ENCODE assay signal across 19 cellular contexts in genomic region chr7:37452346-37452745, GRCh38.
"Had no signal": no experiment of that assay in that cellular context is flagged by ENCODE, and none has a peak within 500 bp of the region (broad histone marks: within the 10 kb centered on the region; RNA-seq: fewer than 3 reads in every experiment).

No MANE protein-coding gene starts in this region.

- H3K4me3 Mint-ChIP-seq: dendritic cell treated with granulocyte-macrophage colony-stimulating factor and Interleukin-4, amounts not matched to agents 40 ng/mL and 50 ng/mL, for 4 days; effector memory CD8-positive, alpha-beta T cell; natural killer cell; stimulated activated memory B cell treated with anti-CD40 and anti-IgM and Interleukin-4, amounts not matched to agents 10 μg/mL and 1 μg/mL and 100 μg/mL, for 72 hours; stimulated activated naive CD8-positive, alpha-beta T cell treated with anti-CD3 and anti-CD28 coated beads, Interleukin-15, Interleukin-2, amounts not matched to agents 100 ng/mL and 50 ng/mL, for 24 hours had no signal

- H3K4me1 ChIP-seq: parathyroid adenoma, uterus had no signal

- H3K36me3 ChIP-seq: esophagus squamous epithelium, spleen, tibial artery, upper lobe of left lung, uterus had no signal

- H3K9me3 ChIP-seq: esophagus squamous epithelium, mucosa of descending colon, spleen, tibial artery, upper lobe of left lung, uterus had no signal

- H3K4me3 ChIP-seq: esophagus squamous epithelium, mucosa of descending colon, spleen, tibial artery, upper lobe of left lung, uterus had no signal

- H3K9ac ChIP-seq: parathyroid adenoma had no signal

- H3K27me3 ChIP-seq: spleen, tibial artery, upper lobe of left lung, uterus had no signal

- H3K9me3 Mint-ChIP-seq: dendritic cell treated with granulocyte-macrophage colony-stimulating factor and Interleukin-4, amounts not matched to agents 40 ng/mL and 50 ng/mL, for 4 days; stimulated activated naive CD8-positive, alpha-beta T cell treated with anti-CD3 and anti-CD28 coated beads, Interleukin-15, Interleukin-2, amounts not matched to agents 100 ng/mL and 50 ng/mL, for 24 hours had no signal

- ATAC-seq: effector memory CD8-positive, alpha-beta T cell; left lobe of liver; mucosa of descending colon; natural killer cell; sciatic nerve; stimulated activated memory B cell treated with anti-CD40 and anti-IgM and Interleukin-4, amounts not matched to agents 10 μg/mL and 1 μg/mL and 100 μg/mL, for 72 hours had no signal

- H2AFZ ChIP-seq: parathyroid adenoma had no signal

- H3K27ac Mint-ChIP-seq: dendritic cell treated with granulocyte-macrophage colony-stimulating factor and Interleukin-4, amounts not matched to agents 40 ng/mL and 50 ng/mL, for 4 days; effector memory CD8-positive, alpha-beta T cell; natural killer cell; stimulated activated memory B cell treated with anti-CD40 and anti-IgM and Interleukin-4, amounts not matched to agents 10 μg/mL and 1 μg/mL and 100 μg/mL, for 72 hours; stimulated activated naive CD8-positive, alpha-beta T cell treated with anti-CD3 and anti-CD28 coated beads, Interleukin-15, Interleukin-2, amounts not matched to agents 100 ng/mL and 50 ng/mL, for 24 hours had no signal

- H3K79me2 ChIP-seq: parathyroid adenoma had no signal

- H3K27me3 Mint-ChIP-seq: dendritic cell treated with granulocyte-macrophage colony-stimulating factor and Interleukin-4, amounts not matched to agents 40 ng/mL and 50 ng/mL, for 4 days; effector memory CD8-positive, alpha-beta T cell; stimulated activated memory B cell treated with anti-CD40 and anti-IgM and Interleukin-4, amounts not matched to agents 10 μg/mL and 1 μg/mL and 100 μg/mL, for 72 hours; stimulated activated naive CD8-positive, alpha-beta T cell treated with anti-CD3 and anti-CD28 coated beads, Interleukin-15, Interleukin-2, amounts not matched to agents 100 ng/mL and 50 ng/mL, for 24 hours had no signal

- DNase-seq: effector memory CD8-positive, alpha-beta T cell; esophagus squamous epithelium; foreskin fibroblast; mammary epithelial cell; mucosa of descending colon; natural killer cell; spleen; stimulated activated CD4-positive, alpha-beta T cell treated with anti-CD3 and anti-CD28 coated beads, Interleukin-15, amount 100 ng/mL, for 24 hours; stimulated activated CD4-positive, alpha-beta T cell treated with anti-CD3 and anti-CD28 coated beads, Interleukin-1b, Interleukin-23, amount 100 ng/mL, for 48 hours; stimulated activated CD4-positive, alpha-beta T cell treated with anti-CD3 and anti-CD28 coated beads, Interleukin-4, amount 100 ng/mL, for 24 hours; tibial artery; upper lobe of left lung; uterus had no signal

- H3K27ac ChIP-seq: esophagus squamous epithelium, parathyroid adenoma, spleen, tibial artery, upper lobe of left lung, uterus had no signal
